Comparison of ENCODE assay signal across 11 cellular contexts in the genomic region with DNA sequence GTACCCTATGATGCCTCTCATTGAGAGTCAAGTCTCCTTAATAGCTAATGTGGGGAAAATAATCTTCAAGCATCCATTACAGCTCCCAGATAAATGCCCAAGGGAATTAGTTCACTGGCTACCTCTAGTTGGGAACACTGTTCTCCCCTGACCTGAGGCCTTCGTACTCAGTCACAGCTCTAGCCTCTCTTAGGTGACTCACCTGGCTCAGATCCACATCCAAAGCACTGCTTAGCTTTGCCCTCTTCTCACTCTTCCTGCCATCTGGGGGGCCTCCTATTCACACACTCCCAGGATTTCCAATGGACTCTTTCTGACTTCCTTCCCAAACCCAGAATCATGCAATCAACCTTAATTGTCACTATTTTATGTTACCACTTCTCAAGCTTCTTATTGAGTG.
"Had no signal": no experiment of that assay in that cellular context is flagged by ENCODE, and none has a peak within 500 bp of the region (broad histone marks: within the 10 kb centered on the region; RNA-seq: fewer than 3 reads in every experiment).

No MANE protein-coding gene starts in this region.

- H3K9me3 ChIP-seq: ascending aorta, ovary had no signal

- H3K4me1 ChIP-seq: ascending aorta had no signal

- H3K27ac ChIP-seq: ascending aorta, ovary had no signal

- H3K36me3 ChIP-seq: ascending aorta, ovary had no signal

- FAIRE-seq: colon, keratinocyte had no signal

- H3K27me3 ChIP-seq: ascending aorta, ovary had no signal

- DNase-seq: activated CD4-positive, alpha-beta T cell treated with anti-CD3 and anti-CD28 coated beads, Interleukin-2, amount 10 ng/mL, durations not matched to agents 24 days and 14 days; activated naive CD4-positive, alpha-beta T cell treated with Interleukin-2 at 50 U/mL for 16 hours; activated naive CD8-positive, alpha-beta T cell treated with anti-CD3 and anti-CD28 coated beads, Interleukin-2, amount 50 U/mL, for 24 hours; foreskin melanocyte; ovary; stimulated activated CD4-positive, alpha-beta T cell treated with anti-CD3 and anti-CD28 coated beads, Interleukin-4, amount 100 ng/mL, for 1 hour; stimulated activated CD8-positive, alpha-beta memory T cell treated with anti-CD3 and anti-CD28 coated beads, Interleukin-4, amount 100 ng/mL, for 48 hours; stimulated activated naive CD8-positive, alpha-beta T cell treated with anti-CD3 and anti-CD28 coated beads, Interleukin-15, Interleukin-2, amounts not matched to agents 100 U/mL and 50 U/mL, for 24 hours had no signal

- H3K4me3 ChIP-seq: ascending aorta, ovary had no signal

- ATAC-seq: activated naive CD8-positive, alpha-beta T cell treated with anti-CD3 and anti-CD28 coated beads, Interleukin-2, amount 50 U/mL, for 24 hours; stimulated activated naive CD8-positive, alpha-beta T cell treated with anti-CD3 and anti-CD28 coated beads, Interleukin-15, Interleukin-2, amounts not matched to agents 100 U/mL and 50 U/mL, for 24 hours had no signal
